2 cellular contexts compared by ENCODE assay signal in genomic region chr22:36589856-36590255, GRCh38.
TF ChIP-seq lines count a peak whose summit lies in the region.

No MANE protein-coding gene starts in this region.

TF ChIP-seq in IMR-90, 13 proteins besides CTCF, POLR2A, EP300 and RAD21 (continued from another document):
- no peak for TF ChIP-seq ELK1 (IDR thresholded peaks at IDR 0.05; ENCODE audit: borderline replicate concordance, low read depth, low read length)
- no peak for TF ChIP-seq BHLHE40 (IDR thresholded peaks at IDR 0.05; ENCODE audit: low read depth, low read length)
- no peak for TF ChIP-seq CEBPB (IDR thresholded peaks at IDR 0.05; ENCODE audit: low read depth, low read length)
- no peak for TF ChIP-seq CHD1 (IDR thresholded peaks at IDR 0.05; ENCODE audit: low read depth, low read length)
- no peak for TF ChIP-seq NFE2L2 (IDR thresholded peaks at IDR 0.05; ENCODE audit: low read depth, low read length)

TF ChIP-seq in WTC11, 78 proteins besides CTCF, POLR2A, EP300 and RAD21 (continued from another document):
- TF ChIP-seq HMGXB4 (CRISPR knock-in tag; IDR thresholded peaks at IDR 0.05), result no peak
- no peak for TF ChIP-seq FOXK1 (CRISPR knock-in tag; IDR thresholded peaks at IDR 0.05)
- no peak for TF ChIP-seq OVOL2 (CRISPR knock-in tag; IDR thresholded peaks at IDR 0.05; ENCODE audit: borderline replicate concordance)
- TF ChIP-seq FOXJ3 (CRISPR knock-in tag; IDR thresholded peaks at IDR 0.05; ENCODE audit: borderline replicate concordance), result no peak
- no peak for TF ChIP-seq E2F5 (CRISPR knock-in tag; IDR thresholded peaks at IDR 0.05)
- TF ChIP-seq ZMAT4 (CRISPR knock-in tag; IDR thresholded peaks at IDR 0.05), result no peak
